36 cellular contexts compared by ENCODE assay signal in the genomic region with DNA sequence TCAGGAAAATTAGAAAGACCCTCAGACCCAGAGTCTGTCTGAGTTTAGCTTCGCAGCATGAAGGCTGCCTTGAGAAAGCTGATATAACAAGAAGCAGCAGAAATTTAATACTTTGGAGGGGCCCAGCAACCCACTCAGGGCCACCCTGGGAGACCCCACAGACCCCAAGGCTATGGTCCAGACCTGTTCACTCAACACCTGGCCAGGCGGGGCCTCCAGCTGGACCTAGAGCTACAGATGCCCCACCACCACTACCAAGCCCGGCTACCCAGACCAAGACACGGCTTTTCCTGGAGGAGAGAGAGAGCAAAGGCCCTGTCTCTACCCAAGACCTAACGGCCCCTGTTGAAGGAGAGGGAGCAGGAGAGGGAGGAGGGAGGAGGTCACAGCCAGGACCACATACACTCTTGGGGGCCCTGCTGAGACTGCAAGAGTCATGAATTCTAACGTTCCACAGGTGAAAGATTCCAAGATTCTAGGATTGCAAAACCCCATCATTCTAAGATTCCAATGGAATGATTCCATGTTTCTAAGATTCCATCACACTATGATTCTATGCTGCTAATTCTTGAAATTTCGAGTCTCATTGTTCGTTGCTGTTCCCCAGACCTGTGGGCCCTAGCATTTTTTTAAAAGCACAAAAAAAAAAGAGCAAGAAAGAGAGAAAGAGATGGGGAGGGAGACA. TPM values are rescaled to one million over a fixed set of nuclear protein-coding genes. Genes with fewer than 3 reads are reported as not detected.
DNase-seq lines count a peak whose midpoint lies in the region; ATAC-seq and TF ChIP-seq lines count a peak whose summit lies in the region.
"Had no signal": no experiment of that assay in that cellular context is flagged by ENCODE, and none has a peak within 500 bp of the region (broad histone marks: within the 10 kb centered on the region; RNA-seq: fewer than 3 reads in every experiment).

No MANE protein-coding gene starts in this region.

- CTCF ChIA-PET in OCI-LY7 (lab: Charles Lee; ENCODE audit: unreplicated experiment): no interaction called here
- CTCF ChIA-PET in activated CD4-positive, alpha-beta T cell treated with anti-CD3 and anti-CD28 coated beads, Interleukin-2, amount 10 ng/mL, durations not matched to agents 7 days and 5 days (lab: Charles Lee): interaction anchor here (1.1 kb wide), 1 partner anchor 14 kb away, joined by 3 read pairs; no protein-coding TSS in a partner anchor

- H3K27ac ChIP-seq in GM23248: no peak overlapping the region
- no peak overlapping the region for H3K27ac ChIP-seq in OCI-LY7 (ENCODE audit: low read depth, low read length, poor library complexity, severe bottlenecking)
- H3K27ac ChIP-seq: HL-60 had no signal

- no TSS peak for BruUV-seq in OCI-LY7 (replicated peaks; lab: Mats Ljungman, UMichigan)

- H3K4me3 ChIP-seq in GM23248: no peak overlapping the region
- H3K4me3 ChIP-seq in OCI-LY7 (ENCODE audit: low read depth, low read length, poor library complexity, severe bottlenecking): no peak overlapping the region
- H3K4me3 ChIP-seq: GM12878, mucosa of descending colon, right atrium auricular region had no signal

- ATAC-seq in GM19324 (IDR thresholded peaks at IDR 0.05; ENCODE audit: low FRiP score, unreplicated experiment): no peak
- ATAC-seq in natural killer cell treated with Interleukin-12 subunit alpha and Interleukin-12 subunit beta and Interleukin-15 and Interleukin-18, amount 100 ng/mL, for 72 hours: no peak
- ATAC-seq: CD8-positive, alpha-beta T cell; GM12878; mucosa of descending colon; natural killer cell; PC-3 had no signal

- in situ Hi-C loops in GM23248 (cut with MboI): no loop called here

- H3K9me3 Mint-ChIP-seq in chondrocyte (ENCODE audit: low read depth) (peaks cover 8% of the 10 kb centered on the region), nephron (peaks cover 4% of the 10 kb centered on the region)
- no peaks in the 10 kb centered on the region for H3K9me3 Mint-ChIP-seq in activated CD4-positive, alpha-beta T cell treated with anti-CD3 and anti-CD28 coated beads, Interleukin-2, amount 10 ng/mL, durations not matched to agents 7 days and 5 days
- H3K9me3 Mint-ChIP-seq in natural killer cell treated with Interleukin-12 subunit alpha and Interleukin-12 subunit beta and Interleukin-15 and Interleukin-18, amount 100 ng/mL, for 72 hours: no peaks in the 10 kb centered on the region
- H3K9me3 Mint-ChIP-seq: activated CD4-positive, alpha-beta memory T cell treated with anti-CD3 and anti-CD28 coated beads for 36 hours; activated T-helper 1 cell treated with anti-CD3 and anti-CD28 coated beads, Interleukin-12 subunit alpha, Interleukin-12 subunit beta, Interleukin-2, Interleukin-4 antibody, amounts not matched to agents 30 ng/mL and 10 ng/mL and 1 ng/mL, durations not matched to agents 14 hours and 24 hours and 36 hours; CD8-positive, alpha-beta T cell; H9; natural killer cell; T-helper 1 cell treated with Interleukin-12 subunit alpha and Interleukin-12 subunit beta and Interleukin-4 antibody, amounts not matched to agents 30 μg/mL and 1 μg/mL, for 36 hours had no signal

- no peak overlapping the region for H3K4me3 Mint-ChIP-seq in chondrocyte (ENCODE audit: unreplicated experiment)
- H3K4me3 Mint-ChIP-seq in nephron: no peak overlapping the region
- no peak overlapping the region for H3K4me3 Mint-ChIP-seq in activated CD4-positive, alpha-beta T cell treated with anti-CD3 and anti-CD28 coated beads, Interleukin-2, amount 10 ng/mL, durations not matched to agents 7 days and 5 days
- H3K4me3 Mint-ChIP-seq in natural killer cell treated with Interleukin-12 subunit alpha and Interleukin-12 subunit beta and Interleukin-15 and Interleukin-18, amount 100 ng/mL, for 72 hours: no peak overlapping the region
- H3K4me3 Mint-ChIP-seq: activated CD4-positive, alpha-beta memory T cell treated with anti-CD3 and anti-CD28 coated beads for 36 hours; activated T-helper 1 cell treated with anti-CD3 and anti-CD28 coated beads, Interleukin-12 subunit alpha, Interleukin-12 subunit beta, Interleukin-2, Interleukin-4 antibody, amounts not matched to agents 30 ng/mL and 10 ng/mL and 1 ng/mL, durations not matched to agents 14 hours and 24 hours and 36 hours; CD8-positive, alpha-beta T cell; H9; natural killer cell; T-helper 1 cell treated with Interleukin-12 subunit alpha and Interleukin-12 subunit beta and Interleukin-4 antibody, amounts not matched to agents 30 μg/mL and 1 μg/mL, for 36 hours had no signal

- TF ChIP-seq CTCF in chondrocyte (IDR thresholded peaks at IDR 0.05) (no peak), nephron (IDR thresholded peaks at IDR 0.05; ENCODE audit: unreplicated experiment in 3 of 3) (no peak), OCI-LY7 (conservative IDR thresholded peaks at IDR 0.05; ENCODE audit: low read length) (no peak)

- H3K36me3 ChIP-seq in GM23248 (ENCODE audit: low read depth) (no peaks in the 10 kb centered on the region), OCI-LY7 (ENCODE audit: insufficient read depth, low read length) (no peaks in the 10 kb centered on the region)
- H3K36me3 ChIP-seq: right atrium auricular region had no signal

- no peaks in the 10 kb centered on the region for H3K27me3 ChIP-seq in GM23248 (replicated peaks; ENCODE audit: insufficient read depth)
- H3K27me3 ChIP-seq: right atrium auricular region had no signal

- H3K4me1 ChIP-seq in GM23248 (ENCODE audit: insufficient read depth) (peaks cover 3% of the 10 kb centered on the region; the same call in 1 of the 2 replicates), OCI-LY7 (ENCODE audit: insufficient read depth, low read length, poor library complexity, severe bottlenecking) (no peaks in the 10 kb centered on the region)

- H3K4me2 ChIP-seq in GM23248 (ENCODE audit: unreplicated experiment) (no peak overlapping the region), OCI-LY7 (ENCODE audit: low read length) (no peak overlapping the region)
- H3K4me2 ChIP-seq: SK-N-SH had no signal

- DNase-seq in AG08395 (ENCODE audit: low spot score) (peak; percentile 20), GM23248 (peak; percentile 24), chondrocyte (ENCODE audit: low spot score) (peak; percentile 75), OCI-LY7 (ENCODE audit: low spot score) (no peak)
- DNase-seq in activated CD4-positive, alpha-beta T cell treated with anti-CD3 and anti-CD28 coated beads, Interleukin-2, amount 10 ng/mL, durations not matched to agents 7 days and 5 days: no peak
- no peak for DNase-seq in natural killer cell treated with Interleukin-12 subunit alpha and Interleukin-12 subunit beta and Interleukin-15 and Interleukin-18, amount 100 ng/mL, for 72 hours (ENCODE audit: low spot score)
- DNase-seq: activated CD4-positive, alpha-beta memory T cell treated with anti-CD3 and anti-CD28 coated beads for 36 hours; activated CD4-positive, CD25-positive, alpha-beta regulatory T cell treated with anti-CD3 and anti-CD28 coated beads, Interleukin-2, amount 50 U/mL, for 72 hours; activated CD8-positive, alpha-beta memory T cell treated with anti-CD3 and anti-CD28 coated beads, Interleukin-2, amount 50 U/mL, for 4 hours; activated naive CD4-positive, alpha-beta T cell treated with Interleukin-2 at 50 U/mL for 16 hours; CD8-positive, alpha-beta T cell; effector CD4-positive, alpha-beta T cell; H9; mucosa of descending colon; natural killer cell; NCI-H1417; NCI-H2029; NCI-H526; PC-3; SK-N-SH; small intestine; stimulated activated naive CD4-positive, alpha-beta T cell treated with Interleukin-2 at 50 U/mL for 16 hours had no signal

- H4K20me1 ChIP-seq in GM23248 (ENCODE audit: insufficient read depth): no peaks in the 10 kb centered on the region
- no peaks in the 10 kb centered on the region for H4K20me1 ChIP-seq in OCI-LY7 (ENCODE audit: insufficient read depth, low read length)

- H3K79me2 ChIP-seq in GM23248 (ENCODE audit: insufficient read depth): no peaks in the 10 kb centered on the region
- H3K79me2 ChIP-seq in OCI-LY7 (ENCODE audit: insufficient read depth, low read depth, low read length): no peaks in the 10 kb centered on the region

- no peak overlapping the region for H3K9ac ChIP-seq in GM23248
- H3K9ac ChIP-seq: SK-N-SH had no signal

- H3K4me1 Mint-ChIP-seq in chondrocyte (ENCODE audit: low read depth): peaks cover 28% of the 10 kb centered on the region
- peaks cover 57% of the 10 kb centered on the region for H3K4me1 Mint-ChIP-seq in nephron
- no peaks in the 10 kb centered on the region for H3K4me1 Mint-ChIP-seq in activated CD4-positive, alpha-beta T cell treated with anti-CD3 and anti-CD28 coated beads, Interleukin-2, amount 10 ng/mL, durations not matched to agents 7 days and 5 days
- no peaks in the 10 kb centered on the region for H3K4me1 Mint-ChIP-seq in natural killer cell treated with Interleukin-12 subunit alpha and Interleukin-12 subunit beta and Interleukin-15 and Interleukin-18, amount 100 ng/mL, for 72 hours (ENCODE audit: low read depth in 2 of 2)
- H3K4me1 Mint-ChIP-seq: natural killer cell had no signal

- H3K27ac Mint-ChIP-seq in chondrocyte (ENCODE audit: unreplicated experiment): no peak overlapping the region
- peak overlapping the region; percentile 91 to 98 (median 94) for H3K27ac Mint-ChIP-seq in nephron
- H3K27ac Mint-ChIP-seq in activated CD4-positive, alpha-beta T cell treated with anti-CD3 and anti-CD28 coated beads, Interleukin-2, amount 10 ng/mL, durations not matched to agents 7 days and 5 days: no peak overlapping the region
- H3K27ac Mint-ChIP-seq in natural killer cell treated with Interleukin-12 subunit alpha and Interleukin-12 subunit beta and Interleukin-15 and Interleukin-18, amount 100 ng/mL, for 72 hours: no peak overlapping the region
- H3K27ac Mint-ChIP-seq: activated CD4-positive, alpha-beta memory T cell treated with anti-CD3 and anti-CD28 coated beads for 36 hours; activated T-helper 1 cell treated with anti-CD3 and anti-CD28 coated beads, Interleukin-12 subunit alpha, Interleukin-12 subunit beta, Interleukin-2, Interleukin-4 antibody, amounts not matched to agents 30 ng/mL and 10 ng/mL and 1 ng/mL, durations not matched to agents 14 hours and 24 hours and 36 hours; CD8-positive, alpha-beta T cell; H9; natural killer cell; T-helper 1 cell treated with Interleukin-12 subunit alpha and Interleukin-12 subunit beta and Interleukin-4 antibody, amounts not matched to agents 30 μg/mL and 1 μg/mL, for 36 hours had no signal

- 65 to 72% methylated on average over 8 of the region's 8 CpGs for WGBS in GM23248 (ENCODE audit: low coverage in 1 of 2, low lambda C conversion rate in 2 of 2, missing lambda C conversion rate in 2 of 2), 2 experiments

- H3K9me3 ChIP-seq in GM23248 (ENCODE audit: low read depth) (no peaks in the 10 kb centered on the region), OCI-LY7 (ENCODE audit: low read length) (no peaks in the 10 kb centered on the region)
- H3K9me3 ChIP-seq: mucosa of descending colon, right atrium auricular region, SK-N-SH had no signal

- H3K9me2 ChIP-seq in GM23248 (ENCODE audit: insufficient read depth) (no peaks in the 10 kb centered on the region), OCI-LY7 (ENCODE audit: insufficient read depth, low read length) (no peaks in the 10 kb centered on the region)
- H3K9me2 ChIP-seq: SK-N-SH had no signal

- intact Hi-C loops in OCI-LY7 (cut with micrococcal nuclease; ENCODE audit: unreplicated experiment): no loop called here

- peaks cover 6% of the 10 kb centered on the region for H3K36me3 Mint-ChIP-seq in chondrocyte (ENCODE audit: low read depth)
- no peaks in the 10 kb centered on the region for H3K36me3 Mint-ChIP-seq in nephron (ENCODE audit: low read depth)
- H3K36me3 Mint-ChIP-seq in activated CD4-positive, alpha-beta T cell treated with anti-CD3 and anti-CD28 coated beads, Interleukin-2, amount 10 ng/mL, durations not matched to agents 7 days and 5 days (ENCODE audit: low read depth): no peaks in the 10 kb centered on the region
- no peaks in the 10 kb centered on the region for H3K36me3 Mint-ChIP-seq in natural killer cell treated with Interleukin-12 subunit alpha and Interleukin-12 subunit beta and Interleukin-15 and Interleukin-18, amount 100 ng/mL, for 72 hours
- H3K36me3 Mint-ChIP-seq: activated CD4-positive, alpha-beta memory T cell treated with anti-CD3 and anti-CD28 coated beads for 36 hours; CD8-positive, alpha-beta T cell; natural killer cell had no signal

- POLR2A ChIA-PET in OCI-LY7 (lab: Charles Lee): interaction anchor here (0.5 kb wide), 1 partner anchor 149 kb away, joined by 5 read pairs; no protein-coding TSS in a partner anchor
- POLR2A ChIA-PET in activated CD4-positive, alpha-beta T cell treated with anti-CD3 and anti-CD28 coated beads, Interleukin-2, amount 10 ng/mL, durations not matched to agents 7 days and 5 days (lab: Charles Lee): no interaction called here

- no peaks in the 10 kb centered on the region for H3K27me3 Mint-ChIP-seq in chondrocyte (ENCODE audit: low read depth)
- peaks cover 6% of the 10 kb centered on the region for H3K27me3 Mint-ChIP-seq in nephron (ENCODE audit: low read depth)
- peaks cover 2% of the 10 kb centered on the region for H3K27me3 Mint-ChIP-seq in activated CD4-positive, alpha-beta T cell treated with anti-CD3 and anti-CD28 coated beads, Interleukin-2, amount 10 ng/mL, durations not matched to agents 7 days and 5 days
- H3K27me3 Mint-ChIP-seq in natural killer cell treated with Interleukin-12 subunit alpha and Interleukin-12 subunit beta and Interleukin-15 and Interleukin-18, amount 100 ng/mL, for 72 hours: peaks cover 0 to 11% of the 10 kb centered on the region in 2 donors

- H2AFZ ChIP-seq in GM23248 (no peak overlapping the region), OCI-LY7 (ENCODE audit: low read length) (no peak overlapping the region)

- no peaks in the 10 kb centered on the region for H3F3A ChIP-seq in GM23248 (ENCODE audit: insufficient read depth)

RNA-seq across cellular contexts. Expression of gene LACTBL1, which starts 53.2 kb away (rescaled TPM):
- total RNA-seq in GM23248 (2014; rRNA removed; shearing (Covaris generic)): not detected in 2 replicates
- not detected in 2 replicates for polyA plus RNA-seq in GM23248 (2016; fragmentation: Nextera tagmentation; extraction: Ambion mirVana)
- total RNA-seq in chondrocyte (not detected in 3 replicates), OCI-LY7 (2022) (not detected in 2 replicates)
- total RNA-seq in OCI-LY7 (2014; rRNA removed; shearing (Covaris generic)): not detected in 2 replicates
- not detected for total RNA-seq in activated CD4-positive, alpha-beta T cell treated with anti-CD3 and anti-CD28 coated beads, Interleukin-2, amount 10 ng/mL, durations not matched to agents 7 days and 5 days
- total RNA-seq in natural killer cell treated with Interleukin-12 subunit alpha and Interleukin-12 subunit beta and Interleukin-15 and Interleukin-18, amount 100 ng/mL, for 72 hours: not detected
- total RNA-seq: A172; activated CD4-positive, alpha-beta memory T cell treated with anti-CD3 and anti-CD28 coated beads for 36 hours; activated T-helper 1 cell treated with anti-CD3 and anti-CD28 coated beads, Interleukin-12 subunit alpha, Interleukin-12 subunit beta, Interleukin-2, Interleukin-4 antibody, amounts not matched to agents 30 ng/mL and 10 ng/mL and 1 ng/mL, durations not matched to agents 14 hours and 24 hours and 36 hours; CD8-positive, alpha-beta T cell; GM12878; H9; lower leg skin; mucosa of descending colon; natural killer cell; osteocyte; PC-3; right atrium auricular region; temporal lobe; ureter had no signal
- polyA plus RNA-seq: adipose tissue, keratinocyte, SK-N-SH, small intestine had no signal

Comparison
In these comparisons a context has a peak if more than half of its experiments do, and no peak if none do; other contexts are left out.
1. DNase-seq: peak in AG08395 (single experiment), GM23248 (single experiment) and chondrocyte (single experiment); none in OCI-LY7 (single experiment), activated CD4-positive, alpha-beta T cell treated with anti-CD3 and anti-CD28 coated beads, Interleukin-2, amount 10 ng/mL, durations not matched to agents 7 days and 5 days (single experiment) and natural killer cell treated with Interleukin-12 subunit alpha and Interleukin-12 subunit beta and Interleukin-15 and Interleukin-18, amount 100 ng/mL, for 72 hours (single experiment).
2. H3K27ac Mint-ChIP-seq: peak in nephron (3 of 3); none in chondrocyte (single experiment), activated CD4-positive, alpha-beta T cell treated with anti-CD3 and anti-CD28 coated beads, Interleukin-2, amount 10 ng/mL, durations not matched to agents 7 days and 5 days (single experiment) and natural killer cell treated with Interleukin-12 subunit alpha and Interleukin-12 subunit beta and Interleukin-15 and Interleukin-18, amount 100 ng/mL, for 72 hours (0 of 2).